In genomic region chr6:92271101-92271500, GRCh38 we compare ENCODE assay signal across 21 cellular contexts.
"Had no signal": no experiment of that assay in that cellular context is flagged by ENCODE, and none has a peak within 500 bp of the region (broad histone marks: within the 10 kb centered on the region; RNA-seq: fewer than 3 reads in every experiment).

No MANE protein-coding gene starts in this region.

- ATAC-seq: Panc1, PC-3 had no signal

- H3K27ac ChIP-seq: RWPE1 had no signal

- DNase-seq: KBM-7, MG63, NCI-H1092, NCI-H1105 treated with DMSO at 0.1 percent for 48 hours, NCI-H1417 treated with DMSO at 0.1 percent for 48 hours, NCI-H146, NCI-H1694 treated with DMSO at 0.1 percent for 48 hours, NCI-H2029, NCI-H2081 treated with DMSO at 0.1 percent for 48 hours, NCI-H2171, NCI-H226, NCI-H446, NCI-H510A, NCI-H524 treated with DMSO at 0.1 percent for 48 hours, NCI-H69, NCI-H774, PC-3, SHP77, SK-N-SH had no signal

- H3K27me3 ChIP-seq: MG63 had no signal

- H3K4me2 ChIP-seq: SK-N-SH had no signal

- H3K9me3 ChIP-seq: MG63 had no signal

- H3K36me3 ChIP-seq: MG63 had no signal

- H3K4me3 ChIP-seq: MG63 had no signal

- H3K9ac ChIP-seq: SK-N-SH had no signal
